In genomic region chr19:48480476-48481190, GRCh38 we compare ENCODE assay signal across 9 cellular contexts. TPM values are rescaled to one million over a fixed set of nuclear protein-coding genes. Genes with fewer than 3 reads are reported as not detected.
A peak's percentile ranks its signal among the peaks of the same experiment; 100 is the strongest.
DNase-seq lines count a peak whose midpoint lies in the region; ATAC-seq, FAIRE-seq and TF ChIP-seq lines count a peak whose summit lies in the region.
"Had no signal": no experiment of that assay in that cellular context is flagged by ENCODE, and none has a peak within 500 bp of the region (broad histone marks: within the 10 kb centered on the region; RNA-seq: fewer than 3 reads in every experiment).

No MANE protein-coding gene starts in this region.

- peak overlapping the region; percentile 77 to 94 (median 91) for H3K4me3 Mint-ChIP-seq in naive B cell

- intact Hi-C loops in tibial artery (cut with DNase I; ENCODE audit: low total_unique reads) = no loop called here

- no peaks in the 10 kb centered on the region for H3K9me3 ChIP-seq in endocrine pancreas (ENCODE audit: control insufficient read depth, low read length)
- H3K9me3 ChIP-seq in tibial artery = no peaks in the 10 kb centered on the region

- TF ChIP-seq CTCF in tibial artery (IDR thresholded peaks at IDR 0.05) = peak in 1 of 2 experiments; percentile 22

- H3K4me1 ChIP-seq in endocrine pancreas (ENCODE audit: control insufficient read depth, insufficient read depth, low read length) (no peaks in the 10 kb centered on the region), tibial artery (peaks cover 0 to 19% (median 15%) of the 10 kb centered on the region in 4 donors)

- ATAC-seq in naive B cell (ENCODE audit: low read depth in 2 of 2) = peak; percentile 81 to 83
- ATAC-seq in GM18867 (IDR thresholded peaks at IDR 0.05; ENCODE audit: unreplicated experiment) = no peak
- ATAC-seq in HG03095 (IDR thresholded peaks at IDR 0.05; ENCODE audit: unreplicated experiment) = no peak

- H3K27me3 ChIP-seq in endocrine pancreas (ENCODE audit: control insufficient read depth, insufficient read depth, low read length) (no peaks in the 10 kb centered on the region), tibial artery (peaks cover 0 to 4% of the 10 kb centered on the region in 2 donors)

- H3K36me3 Mint-ChIP-seq in naive B cell = no peaks in the 10 kb centered on the region

- peaks cover 0 to 12% (median 0%) of the 10 kb centered on the region in 3 donors for H3K27me3 Mint-ChIP-seq in naive B cell

- H3K4me3 ChIP-seq in endocrine pancreas (ENCODE audit: control insufficient read depth, insufficient read depth, low read length) (no peak overlapping the region), tibial artery (peak overlapping the region; percentile 60 to 78)

- H3K36me3 ChIP-seq in endocrine pancreas (ENCODE audit: control insufficient read depth, insufficient read depth, low read length) = no peaks in the 10 kb centered on the region
- H3K36me3 ChIP-seq in tibial artery = peaks cover 3 to 37% (median 31%) of the 10 kb centered on the region in 3 donors

- peak overlapping the region; percentile 62 for H3K9ac ChIP-seq in endocrine pancreas (ENCODE audit: control insufficient read depth, insufficient read depth, low read length)
- H3K9ac ChIP-seq: KMS-11 had no signal

- peak overlapping the region; percentile 94 to 96 for H3K27ac ChIP-seq in tibial artery
- H3K27ac ChIP-seq: KMS-11 had no signal

- peak overlapping the region; percentile 21 to 82 (median 66) for H3K27ac Mint-ChIP-seq in naive B cell

- no peak for TF ChIP-seq POLR2A in GM12891 (IDR thresholded peaks at IDR 0.05; ENCODE audit: low read depth, low read length)

- H3K4me1 Mint-ChIP-seq in naive B cell = peaks cover 15 to 19% (median 18%) of the 10 kb centered on the region in 3 donors

- peak; percentile 80 for FAIRE-seq in GM12891 (lab: Jason Lieb, UNC)

- no peak for DNase-seq in GM12891 (ENCODE audit: insufficient read length, low spot score)
- peak; percentile 84 for DNase-seq in activated CD8-positive, alpha-beta memory T cell treated with anti-CD3 and anti-CD28 coated beads for 24 hours
- DNase-seq in naive B cell = peak; percentile 47
- peak in 1 of 2 donors; percentile 53 for DNase-seq in tibial artery
- DNase-seq in NCI-H524 (lab: John Stamatoyannopoulos, UW) = no peak

- no peaks in the 10 kb centered on the region for H3K9me3 Mint-ChIP-seq in naive B cell

TF ChIP-seq in GM12891, 5 proteins besides CTCF, POLR2A, EP300 and RAD21:
- no peak for TF ChIP-seq TAF1 (IDR thresholded peaks at IDR 0.05; ENCODE audit: low read depth, low read length)

RNA-seq across cellular contexts. Expression of gene CYTH2, which starts 11.5 kb away (rescaled TPM):
- polyA plus RNA-seq in GM12891 (2012; ENCODE audit: low read depth, missing spikeins) = 21.6 TPM
- 10 to 100 TPM in 5 of 6 donors, 1 to 10 TPM in 1; 10.0 to 29.9 (median 20.3) TPM for polyA plus RNA-seq in naive B cell (ENCODE audit: low read depth in 6 of 6)

RNA-seq across cellular contexts. Expression of gene KCNJ14, which starts 25.3 kb away (rescaled TPM):
- polyA plus RNA-seq in GM12891 (2012; ENCODE audit: low read depth, missing spikeins) = 0.41 TPM
- under 1 TPM in 5 of 6 donors, not detected in 1; 0.12 to 0.72 (median 0.24) TPM for polyA plus RNA-seq in naive B cell (ENCODE audit: low read depth in 6 of 6)

RNA-seq across cellular contexts. Expression of gene LMTK3, which starts 31.0 kb away (rescaled TPM):
- 0.12 TPM for polyA plus RNA-seq in GM12891 (2012; ENCODE audit: low read depth, missing spikeins)
- not detected for polyA plus RNA-seq in naive B cell (ENCODE audit: low read depth in 6 of 6)

RNA-seq across cellular contexts. Expression of gene GRWD1, which starts 34.9 kb away (rescaled TPM):
- 20.6 TPM for polyA plus RNA-seq in GM12891 (2012; ENCODE audit: low read depth, missing spikeins)
- 10 to 100 TPM; 27.8 to 44.8 (median 37.1) TPM for polyA plus RNA-seq in naive B cell (ENCODE audit: low read depth in 6 of 6)

Comparison
In these comparisons a context has a peak if more than half of its experiments do, and no peak if none do; other contexts are left out.
1. DNase-seq: peak in activated CD8-positive, alpha-beta memory T cell treated with anti-CD3 and anti-CD28 coated beads for 24 hours (single experiment) and naive B cell (single experiment); none in GM12891 (single experiment) and NCI-H524 (0 of 2).
2. ATAC-seq: peak in naive B cell (2 of 2); none in GM18867 (single experiment) and HG03095 (single experiment).